Comparison of ENCODE assay signal across 8 cellular contexts in the genomic region with DNA sequence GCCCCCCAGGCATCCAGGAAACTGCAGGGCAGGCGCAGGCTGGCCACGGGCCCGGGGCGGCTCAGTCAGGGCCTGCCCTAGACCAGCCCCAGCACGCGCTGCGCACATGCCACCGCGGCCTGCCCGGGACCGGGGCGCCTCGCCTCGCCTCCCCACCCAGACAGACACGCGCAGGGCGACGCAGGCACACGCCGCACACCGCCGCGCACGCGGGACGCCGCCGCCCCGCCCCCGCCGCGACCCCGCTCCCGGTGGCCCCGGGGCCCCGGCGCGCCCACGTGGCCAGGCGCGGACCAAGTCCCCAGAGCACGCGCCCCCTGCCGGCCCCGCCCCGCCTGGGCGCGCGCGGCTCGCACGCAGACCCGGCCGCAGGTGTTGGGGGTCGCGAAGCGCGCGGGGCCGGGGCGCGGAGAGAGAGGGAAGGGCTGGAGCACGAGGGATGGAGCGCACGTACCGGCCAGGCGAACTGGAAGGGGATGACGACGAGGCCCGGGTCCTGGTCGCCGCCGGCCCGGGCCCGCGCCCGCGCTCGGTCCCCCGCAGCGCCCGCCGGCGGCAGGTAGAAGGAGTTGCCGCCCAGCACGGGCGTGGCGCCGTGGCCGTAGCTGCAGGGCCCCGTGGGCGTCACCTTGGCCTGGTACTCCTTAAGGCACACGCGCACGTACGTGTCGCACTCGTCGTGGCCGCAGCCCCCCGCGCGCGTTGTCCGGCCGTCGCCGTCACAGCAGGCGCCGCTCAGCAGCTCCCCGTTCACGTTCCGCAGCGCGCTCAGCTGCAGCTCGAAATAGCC. TPM values are rescaled to one million over a fixed set of nuclear protein-coding genes. Genes with fewer than 3 reads are reported as not detected.
DNase-seq lines count a peak whose midpoint lies in the region; ATAC-seq and TF ChIP-seq lines count a peak whose summit lies in the region.

No MANE protein-coding gene starts in this region.

- H3K27ac ChIP-seq in OCI-LY1 (ENCODE audit: low read depth, low read length, poor library complexity, severe bottlenecking) (no peak overlapping the region), esophagus squamous epithelium (peak overlapping the region; percentile 54 to 78 (median 71)), gastrocnemius medialis (peak overlapping the region; percentile 69 to 85 (median 76))

- H3K4me1 ChIP-seq in OCI-LY1 (ENCODE audit: insufficient read depth, low read length, severe bottlenecking) (peaks cover 11% of the 10 kb centered on the region), esophagus squamous epithelium (peaks cover 42 to 84% (median 56%) of the 10 kb centered on the region in 3 donors), gastrocnemius medialis (peaks cover 56 to 73% of the 10 kb centered on the region in 2 donors)

- DNase-seq in NCI-H1417 (lab: John Stamatoyannopoulos, UW) (peak; percentile 48 to 59 (median 57)), NCI-H1417 treated with DMSO at 0.1 percent for 48 hours (lab: John Stamatoyannopoulos, UW) (no peak), esophagus squamous epithelium (lab: John Stamatoyannopoulos, UW) (no peak), gastrocnemius medialis (peak in 1 of 2 donors; percentile 39), NCI-H1436 (lab: John Stamatoyannopoulos, UW) (no peak)

- H2AFZ ChIP-seq in OCI-LY1 (ENCODE audit: low read length), result no peak overlapping the region

- peaks cover 10% of the 10 kb centered on the region; the same call in 1 of the 2 replicates for H3K27me3 ChIP-seq in OCI-LY1 (ENCODE audit: insufficient read depth, low read length)
- peaks cover 0 to 94% (median 0%) of the 10 kb centered on the region in 4 donors for H3K27me3 ChIP-seq in esophagus squamous epithelium
- no peaks in the 10 kb centered on the region for H3K27me3 ChIP-seq in gastrocnemius medialis

- H3K9me3 ChIP-seq in OCI-LY1 (ENCODE audit: low read length) (no peaks in the 10 kb centered on the region), esophagus squamous epithelium (no peaks in the 10 kb centered on the region), gastrocnemius medialis (no peaks in the 10 kb centered on the region)

- H3K4me2 ChIP-seq in OCI-LY1 (ENCODE audit: low read length), result peak overlapping the region; percentile 77

- H3K36me3 ChIP-seq in OCI-LY1 (ENCODE audit: insufficient read depth, low read length) (no peaks in the 10 kb centered on the region), esophagus squamous epithelium (no peaks in the 10 kb centered on the region), gastrocnemius medialis (no peaks in the 10 kb centered on the region)

- H4K20me1 ChIP-seq in OCI-LY1 (ENCODE audit: insufficient read depth, low read length), result no peaks in the 10 kb centered on the region

- in situ Hi-C loops in gastrocnemius medialis (cut with MboI; ENCODE audit: low sequenced_read_pairs in 4 of 4), result no loop called here

- peak overlapping the region; percentile 10; the same call in 1 of the 2 replicates for H3K9ac ChIP-seq in OCI-LY1 (ENCODE audit: low read length)

- no peaks in the 10 kb centered on the region for H3K79me2 ChIP-seq in OCI-LY1 (ENCODE audit: insufficient read depth, low read length)

- 2% methylated on average over 17 of the region's 116 CpGs; no CpG with 5 or more reads in 1 of the 2 donors for WGBS in esophagus squamous epithelium, 2 donors

- TF ChIP-seq POLR2A in esophagus squamous epithelium (IDR thresholded peaks at IDR 0.05) (no peak), gastrocnemius medialis (IDR thresholded peaks at IDR 0.05) (peak; percentile 34 to 63)

- H3K4me3 ChIP-seq in OCI-LY1 (ENCODE audit: low read depth, low read length, poor library complexity, severe bottlenecking) (peak overlapping the region; percentile 59), esophagus squamous epithelium (peak overlapping the region; percentile 36 to 75 (median 47)), gastrocnemius medialis (peak overlapping the region; percentile 45 to 58 (median 53))

- H3F3A ChIP-seq in OCI-LY1 (ENCODE audit: insufficient read depth, low read length), result no peaks in the 10 kb centered on the region

- intact Hi-C loops in esophagus squamous epithelium (cut with DNase I) (loop anchor here (5.0 kb wide), 1 partner anchor 75 kb away; no protein-coding TSS in a partner anchor), gastrocnemius medialis (cut with DNase I; ENCODE audit: low total_unique reads) (loop anchor here (2.0 to 10.0 kb wide), 4 partner anchors 15 to 327 kb away; a partner anchor contains a TSS)

- ATAC-seq in gastrocnemius medialis, result peak; percentile 6 to 19
- no peak for ATAC-seq in HG02763 (IDR thresholded peaks at IDR 0.05; ENCODE audit: unreplicated experiment)
- no peak for ATAC-seq in HG02759 (IDR thresholded peaks at IDR 0.05; ENCODE audit: unreplicated experiment)

- TF ChIP-seq CTCF in OCI-LY1 (IDR thresholded peaks at IDR 0.05; ENCODE audit: low read length), result peak; percentile 51
- peak in 4 of 6 experiments; percentile 14 to 58 (median 32) for TF ChIP-seq CTCF in esophagus squamous epithelium (IDR thresholded peaks at IDR 0.05)
- TF ChIP-seq CTCF in gastrocnemius medialis (IDR thresholded peaks at IDR 0.05 in 4 of 5, conservative IDR thresholded peaks at IDR 0.05 in 1 of 5), result peak in 4 of 5 experiments; percentile 17 to 55 (median 45)

- no peaks in the 10 kb centered on the region for H3K9me2 ChIP-seq in OCI-LY1 (ENCODE audit: low read depth, low read length)

RNA-seq across cellular contexts. Expression of a gene that starts 1.1 kb away (rescaled TPM):
- total RNA-seq in esophagus squamous epithelium (10 to 100 TPM; 20.7 to 29.4 (median 23.3) TPM), gastrocnemius medialis (10 to 100 TPM in 3 of 4 donors, 1 to 10 TPM in 1; 8.0 to 17.9 (median 15.7) TPM)

RNA-seq across cellular contexts. Expression of a gene that starts 13.6 kb away (rescaled TPM):
- total RNA-seq in esophagus squamous epithelium (10 to 100 TPM in 3 of 4 donors, 1 to 10 TPM in 1; 9.7 to 17.6 (median 15.4) TPM), gastrocnemius medialis (10 to 100 TPM; 11.0 to 25.5 (median 16.4) TPM)

Comparison
In these comparisons a context has a peak if more than half of its experiments do, and no peak if none do; other contexts are left out.
1. DNase-seq: peak in NCI-H1417 (3 of 3); none in NCI-H1417 treated with DMSO at 0.1 percent for 48 hours (single experiment), esophagus squamous epithelium (single experiment) and NCI-H1436 (single experiment).
2. POLR2A ChIP-seq: peak in gastrocnemius medialis (2 of 2); none in esophagus squamous epithelium (0 of 4).
3. ATAC-seq: peak in gastrocnemius medialis (2 of 2); none in HG02763 (single experiment) and HG02759 (single experiment).
4. Peak in every context shown above with its lines, with median percentiles within 50 percentile points of each other: H3K4me3 ChIP-seq and CTCF ChIP-seq.